Comparison of ENCODE assay signal across 13 cellular contexts in the genomic region with DNA sequence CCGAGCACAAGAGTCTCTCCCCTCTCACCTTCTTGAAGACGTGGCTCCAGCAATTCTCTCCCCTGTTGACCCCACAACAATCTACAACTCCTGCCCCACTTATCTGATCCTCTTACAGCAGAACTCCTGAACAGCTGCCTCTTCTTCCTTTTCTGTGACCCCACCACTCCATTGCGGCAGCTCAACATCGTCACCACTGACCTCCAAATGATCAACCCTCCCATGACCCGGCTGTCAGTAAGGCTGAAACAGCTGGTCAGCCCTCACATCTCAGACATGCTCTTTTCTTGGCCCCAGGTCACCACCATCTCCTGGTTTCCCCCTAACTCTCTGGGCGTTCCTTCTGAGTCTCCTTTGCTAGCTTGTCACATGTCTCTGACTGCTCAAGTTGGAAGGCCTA. TPM values are rescaled to one million over a fixed set of nuclear protein-coding genes. Genes with fewer than 3 reads are reported as not detected.
DNase-seq lines count a peak whose midpoint lies in the region; ATAC-seq, FAIRE-seq and TF ChIP-seq lines count a peak whose summit lies in the region.
"Had no signal": no experiment of that assay in that cellular context is flagged by ENCODE, and none has a peak within 500 bp of the region (broad histone marks: within the 10 kb centered on the region; RNA-seq: fewer than 3 reads in every experiment).

No MANE protein-coding gene starts in this region.

- no peaks in the 10 kb centered on the region; a peak in 1 of 5 replicates for H3K27me3 ChIP-seq in HepG2 (ENCODE audit: control insufficient read depth in 1 of 2, insufficient read depth in 2 of 2, low read length in 2 of 2)
- no peaks in the 10 kb centered on the region for H3K27me3 ChIP-seq in right lobe of liver
- no peaks in the 10 kb centered on the region for H3K27me3 ChIP-seq in astrocyte (ENCODE audit: insufficient read depth, low read length)
- H3K27me3 ChIP-seq in uterus: no peaks in the 10 kb centered on the region
- H3K27me3 ChIP-seq: adrenal gland had no signal

- H3K9ac ChIP-seq in HepG2 (ENCODE audit: insufficient read depth, low read depth, low read length) (peak overlapping the region; percentile 17; the same call in 1 of the 2 replicates), astrocyte (ENCODE audit: low read length) (no peak overlapping the region)

- H3K9me3 ChIP-seq in HepG2 (ENCODE audit: low read length): no peaks in the 10 kb centered on the region
- H3K9me3 ChIP-seq in right lobe of liver: no peaks in the 10 kb centered on the region
- no peaks in the 10 kb centered on the region for H3K9me3 ChIP-seq in astrocyte (ENCODE audit: insufficient read depth, low read depth, low read length)
- H3K9me3 ChIP-seq in uterus: no peaks in the 10 kb centered on the region
- H3K9me3 ChIP-seq: adrenal gland, Caco-2 had no signal

- H3K27ac Mint-ChIP-seq in astrocyte (ENCODE audit: unreplicated experiment): no peak overlapping the region
- H3K27ac Mint-ChIP-seq in stimulated activated naive B cell treated with anti-CD40 and anti-IgM and Interleukin-4, amounts not matched to agents 10 μg/mL and 1 μg/mL and 100 μg/mL, for 72 hours: peak overlapping the region; percentile 32

- H4K20me1 ChIP-seq in HepG2 (ENCODE audit: insufficient read depth, low read length) (no peaks in the 10 kb centered on the region), astrocyte (ENCODE audit: insufficient read depth, low read length) (no peaks in the 10 kb centered on the region)

- TF ChIP-seq POLR2A in HepG2 (IDR thresholded peaks at IDR 0.05; ENCODE audit: insufficient read depth in 1 of 2, low read depth in 2 of 2, low read length in 2 of 2): no peak
- TF ChIP-seq POLR2A in right lobe of liver (IDR thresholded peaks at IDR 0.05): no peak
- no peak for TF ChIP-seq POLR2A in uterus (IDR thresholded peaks at IDR 0.05)

- H3K79me2 ChIP-seq in HepG2 (ENCODE audit: insufficient read depth, low read length) (peaks cover 32% of the 10 kb centered on the region), astrocyte (ENCODE audit: insufficient read depth, low read length) (peaks cover 19% of the 10 kb centered on the region)

- POLR2A ChIA-PET in HepG2 (lab: Yijun Ruan, JAX): interaction anchor here (0.5 kb wide), 1 partner anchor 32 kb away, joined by 3 read pairs; a partner anchor contains a TSS

- FAIRE-seq in HepG2 (lab: Jason Lieb, UNC): no peak
- FAIRE-seq in astrocyte (lab: Jason Lieb, UNC): no peak

- BruUV-seq in HepG2 (replicated peaks; lab: Mats Ljungman, UMichigan): no TSS peak

- H3K27ac ChIP-seq in HepG2 (ENCODE audit: extremely low read length, insufficient read depth, low read length) (no peak overlapping the region), right lobe of liver (no peak overlapping the region), astrocyte (ENCODE audit: low read depth, low read length) (no peak overlapping the region), uterus (no peak overlapping the region)
- H3K27ac ChIP-seq: adrenal gland, SK-N-MC had no signal

- in situ Hi-C loops in HepG2 (cut with HindIII; ENCODE audit: extremely low pct_ligation_motif_present, low pct_unique_long_range_greater_than_20kb): no loop called here

- no peaks in the 10 kb centered on the region for H3K9me3 Mint-ChIP-seq in astrocyte (ENCODE audit: unreplicated experiment)
- H3K9me3 Mint-ChIP-seq in stimulated activated naive B cell treated with anti-CD40 and anti-IgM and Interleukin-4, amounts not matched to agents 10 μg/mL and 1 μg/mL and 100 μg/mL, for 72 hours: no peaks in the 10 kb centered on the region

- TF ChIP-seq CTCF in HepG2 (CRISPR knock-in tag; IDR thresholded peaks at IDR 0.05) (no peak), right lobe of liver (IDR thresholded peaks at IDR 0.05) (no peak), astrocyte (IDR thresholded peaks at IDR 0.05; ENCODE audit: insufficient read depth, low read depth, low read length) (no peak), uterus (IDR thresholded peaks at IDR 0.05) (no peak)

- intact Hi-C loops in HepG2 (cut with micrococcal nuclease; ENCODE audit: unreplicated experiment): no loop called here
- intact Hi-C loops in right lobe of liver (cut with DNase I): no loop called here
- intact Hi-C loops in uterus (cut with DNase I; ENCODE audit: low total_unique reads): no loop called here

- TF ChIP-seq RAD21 in HepG2 (CRISPR knock-in tag; IDR thresholded peaks at IDR 0.05): no peak

- no peak overlapping the region for H3K4me3 ChIP-seq in HepG2 (replicated peaks in 1 of 3; ENCODE audit: insufficient read depth in 1 of 3, low read depth in 2 of 3, low read length in 3 of 3)
- H3K4me3 ChIP-seq in right lobe of liver: no peak overlapping the region
- H3K4me3 ChIP-seq in astrocyte (ENCODE audit: insufficient read depth, low read depth, low read length): no peak overlapping the region
- no peak overlapping the region for H3K4me3 ChIP-seq in uterus
- H3K4me3 ChIP-seq: adrenal gland had no signal

- H3K36me3 ChIP-seq in HepG2 (replicated peaks in 1 of 2; ENCODE audit: control insufficient read depth in 1 of 2, insufficient read depth in 2 of 2, low read length in 2 of 2): peaks cover 11 to 18% of the 10 kb centered on the region in 2 experiments; a peak in 4 of 5 replicates
- H3K36me3 ChIP-seq in right lobe of liver: peaks cover 0 to 15% (median under 1%) of the 10 kb centered on the region in 4 donors
- peaks cover under 1% of the 10 kb centered on the region for H3K36me3 ChIP-seq in astrocyte (ENCODE audit: insufficient read depth, low read length)
- no peaks in the 10 kb centered on the region for H3K36me3 ChIP-seq in uterus

- peak overlapping the region; percentile 56 for H3K4me3 Mint-ChIP-seq in astrocyte (ENCODE audit: unreplicated experiment)
- H3K4me3 Mint-ChIP-seq in stimulated activated naive B cell treated with anti-CD40 and anti-IgM and Interleukin-4, amounts not matched to agents 10 μg/mL and 1 μg/mL and 100 μg/mL, for 72 hours: peak overlapping the region; percentile 34 to 58

- peaks cover 14% of the 10 kb centered on the region for H3K4me1 Mint-ChIP-seq in astrocyte (ENCODE audit: low read depth, unreplicated experiment)
- H3K4me1 Mint-ChIP-seq in stimulated activated naive B cell treated with anti-CD40 and anti-IgM and Interleukin-4, amounts not matched to agents 10 μg/mL and 1 μg/mL and 100 μg/mL, for 72 hours: peaks cover 23 to 48% of the 10 kb centered on the region in 2 donors

- peaks cover 8% of the 10 kb centered on the region for H3K36me3 Mint-ChIP-seq in astrocyte (ENCODE audit: low read depth, unreplicated experiment)
- peaks cover 11 to 27% of the 10 kb centered on the region in 2 donors for H3K36me3 Mint-ChIP-seq in stimulated activated naive B cell treated with anti-CD40 and anti-IgM and Interleukin-4, amounts not matched to agents 10 μg/mL and 1 μg/mL and 100 μg/mL, for 72 hours

- CTCF ChIA-PET in HepG2 (lab: Yijun Ruan, JAX; ENCODE audit: low intra/inter-chr PET ratio, low total read pairs): no interaction called here

- no peak overlapping the region for H2AFZ ChIP-seq in HepG2 (ENCODE audit: low read length)
- no peak overlapping the region for H2AFZ ChIP-seq in astrocyte (ENCODE audit: low read depth, low read length)

- H3K27me3 Mint-ChIP-seq in astrocyte (ENCODE audit: low read depth, unreplicated experiment): no peaks in the 10 kb centered on the region
- no peaks in the 10 kb centered on the region for H3K27me3 Mint-ChIP-seq in stimulated activated naive B cell treated with anti-CD40 and anti-IgM and Interleukin-4, amounts not matched to agents 10 μg/mL and 1 μg/mL and 100 μg/mL, for 72 hours

- H3K4me2 ChIP-seq in HepG2 (ENCODE audit: low read depth, low read length): peak overlapping the region; percentile 86; the same call in 1 of the 2 replicates
- no peak overlapping the region for H3K4me2 ChIP-seq in astrocyte (ENCODE audit: low read length)

- TF ChIP-seq EP300 in HepG2 (IDR thresholded peaks at IDR 0.05; ENCODE audit: low read depth in 2 of 2, low read length in 2 of 2): no peak
- no peak for TF ChIP-seq EP300 in HepG2 (CRISPR knock-in tag; IDR thresholded peaks at IDR 0.05; ENCODE audit: borderline replicate concordance)

- 77% methylated on average over 6 of the region's 6 CpGs for WGBS in HepG2 (ENCODE audit: low lambda C conversion rate)
- 66% methylated on average over 5 of the region's 6 CpGs for WGBS in right lobe of liver (ENCODE audit: insufficient coverage, low coverage, low lambda C conversion rate, missing lambda C conversion rate)

- no peak for ATAC-seq in HepG2
- ATAC-seq in right lobe of liver: no peak
- ATAC-seq in stimulated activated naive B cell treated with anti-CD40 and anti-IgM and Interleukin-4, amounts not matched to agents 10 μg/mL and 1 μg/mL and 100 μg/mL, for 72 hours (replicated peaks): no peak
- no peak for ATAC-seq in GM18858 (IDR thresholded peaks at IDR 0.05; ENCODE audit: unreplicated experiment)

- peaks cover 30% of the 10 kb centered on the region for H3K4me1 ChIP-seq in HepG2 (ENCODE audit: insufficient read depth, low read length)
- H3K4me1 ChIP-seq in right lobe of liver: peaks cover 0 to 21% (median 4%) of the 10 kb centered on the region in 4 donors
- peaks cover 15% of the 10 kb centered on the region for H3K4me1 ChIP-seq in astrocyte (ENCODE audit: insufficient read depth, low read length)
- H3K4me1 ChIP-seq in uterus: peaks cover 0 to 6% of the 10 kb centered on the region in 2 donors

- no peak for DNase-seq in HepG2 (ENCODE audit: low spot score)
- DNase-seq in right lobe of liver: no peak
- peak; percentile 43 for DNase-seq in MV-4-11 (lab: John Stamatoyannopoulos, UW)
- DNase-seq in astrocyte (ENCODE audit: low read depth): no peak
- no peak for DNase-seq in stimulated activated naive B cell treated with anti-CD40 and anti-IgM and Interleukin-4, amounts not matched to agents 10 μg/mL and 1 μg/mL and 100 μg/mL, for 72 hours
- DNase-seq in Ammon's horn (ENCODE audit: low spot score): no peak
- no peak for DNase-seq in uterus
- DNase-seq: adrenal gland; Caco-2; mesenchymal stem cell; stimulated activated CD4-positive, alpha-beta T cell treated with anti-CD3 and anti-CD28 coated beads, Interleukin-2, amount 100 ng/mL, for 24 hours had no signal

RNA-seq across cellular contexts. Expression of a gene that starts 1.8 kb away (rescaled TPM):
- 23.6 and 24.1 TPM in 2 replicates for total RNA-seq in HepG2 (2016; rRNA removed; fragmentation: Illumina TruSeq; extraction: Trizol)
- total RNA-seq in HepG2 (2016; cell fraction: cytosol; rRNA removed; fragmentation: Illumina TruSeq; extraction: Trizol; ENCODE audit: low read depth): 7.1 TPM in 2 replicates
- total RNA-seq in HepG2 (2016; cell fraction: insoluble cytoplasmic fraction; rRNA removed; fragmentation: Illumina TruSeq; extraction: Trizol): 22.9 and 25.3 TPM in 2 replicates
- 5.9 and 7.1 TPM in 2 replicates for total RNA-seq in HepG2 (2016; cell fraction: membrane; rRNA removed; fragmentation: Illumina TruSeq; extraction: Trizol)
- 11.1 and 12.5 TPM in 2 replicates for total RNA-seq in HepG2 (2016; cell fraction: nucleus; rRNA removed; fragmentation: Illumina TruSeq; extraction: Trizol)
- polyA plus RNA-seq in HepG2 (2011; rRNA removed): 26.5 and 31.5 TPM in 2 replicates
- polyA plus RNA-seq in HepG2 (2011; cell fraction: cytosol; rRNA removed): 28.1 and 37.8 TPM in 2 replicates
- 19.3 and 20.0 TPM in 2 replicates for polyA plus RNA-seq in HepG2 (2011; cell fraction: nucleus; rRNA removed)
- polyA plus RNA-seq in HepG2 (2012): 19.0 and 33.9 TPM in 2 replicates
- polyA plus RNA-seq in HepG2 (2016; cell fraction: cytosol; fragmentation: Illumina TruSeq; extraction: Trizol; ENCODE audit: low read depth): 4.5 and 5.0 TPM in 2 replicates
- polyA plus RNA-seq in HepG2 (2016; cell fraction: insoluble cytoplasmic fraction; fragmentation: Illumina TruSeq; extraction: Trizol; ENCODE audit: low read depth): 23.1 and 25.5 TPM in 2 replicates
- 3.8 and 5.4 TPM in 2 replicates for polyA plus RNA-seq in HepG2 (2016; cell fraction: membrane; fragmentation: Illumina TruSeq; extraction: Trizol; ENCODE audit: low read depth)
- 17.4 and 17.8 TPM in 2 replicates for polyA plus RNA-seq in HepG2 (2016; cell fraction: nucleus; fragmentation: Illumina TruSeq; extraction: Trizol; ENCODE audit: insufficient read depth, low read depth)
- polyA minus RNA-seq in HepG2 (2011; rRNA and poly(A)+ RNA removed; ENCODE audit: low replicate concordance): 18.9 and 21.9 TPM in 2 replicates
- 11.7 and 13.1 TPM in 2 replicates for polyA minus RNA-seq in HepG2 (2011; cell fraction: cytosol; rRNA and poly(A)+ RNA removed)
- polyA minus RNA-seq in HepG2 (2011; cell fraction: nucleus; rRNA and poly(A)+ RNA removed): 7.5 and 9.0 TPM in 2 replicates
- total RNA-seq in right lobe of liver: 10 to 100 TPM in 5 of 6 experiments, 1 to 10 TPM in 1; 6.1 to 26.6 (median 14.1) TPM
- total RNA-seq in astrocyte: 18.3 and 19.8 TPM in 2 replicates
- total RNA-seq in uterus: 10 to 100 TPM in 1 of 4 donors, 1 to 10 TPM in 3; 1.5 to 11.4 (median 4.5) TPM

RNA-seq across cellular contexts. Expression of a gene that starts 2.3 kb away (rescaled TPM):
- 9.7 and 11.8 TPM in 2 replicates for total RNA-seq in HepG2 (2016; rRNA removed; fragmentation: Illumina TruSeq; extraction: Trizol)
- total RNA-seq in HepG2 (2016; cell fraction: cytosol; rRNA removed; fragmentation: Illumina TruSeq; extraction: Trizol; ENCODE audit: low read depth): 1.5 TPM in 2 replicates
- 6.9 and 10.5 TPM in 2 replicates for total RNA-seq in HepG2 (2016; cell fraction: insoluble cytoplasmic fraction; rRNA removed; fragmentation: Illumina TruSeq; extraction: Trizol)
- 3.3 and 4.5 TPM in 2 replicates for total RNA-seq in HepG2 (2016; cell fraction: membrane; rRNA removed; fragmentation: Illumina TruSeq; extraction: Trizol)
- total RNA-seq in HepG2 (2016; cell fraction: nucleus; rRNA removed; fragmentation: Illumina TruSeq; extraction: Trizol): 6.1 and 7.1 TPM in 2 replicates
- 31.3 and 31.5 TPM in 2 replicates for polyA plus RNA-seq in HepG2 (2011; rRNA removed)
- polyA plus RNA-seq in HepG2 (2011; cell fraction: cytosol; rRNA removed): 20.9 and 32.3 TPM in 2 replicates
- polyA plus RNA-seq in HepG2 (2011; cell fraction: nucleus; rRNA removed): 30.6 and 39.7 TPM in 2 replicates
- polyA plus RNA-seq in HepG2 (2012): 10.5 and 13.8 TPM in 2 replicates
- polyA plus RNA-seq in HepG2 (2016; cell fraction: cytosol; fragmentation: Illumina TruSeq; extraction: Trizol; ENCODE audit: low read depth): 1.6 and 2.5 TPM in 2 replicates
- polyA plus RNA-seq in HepG2 (2016; cell fraction: insoluble cytoplasmic fraction; fragmentation: Illumina TruSeq; extraction: Trizol; ENCODE audit: low read depth): 5.8 and 6.3 TPM in 2 replicates
- 2.1 and 3.5 TPM in 2 replicates for polyA plus RNA-seq in HepG2 (2016; cell fraction: membrane; fragmentation: Illumina TruSeq; extraction: Trizol; ENCODE audit: low read depth)
- 3.7 and 7.6 TPM in 2 replicates for polyA plus RNA-seq in HepG2 (2016; cell fraction: nucleus; fragmentation: Illumina TruSeq; extraction: Trizol; ENCODE audit: insufficient read depth, low read depth)
- 19.1 and 44.4 TPM in 2 replicates for polyA minus RNA-seq in HepG2 (2011; rRNA and poly(A)+ RNA removed; ENCODE audit: low replicate concordance)
- 23.0 and 29.5 TPM in 2 replicates for polyA minus RNA-seq in HepG2 (2011; cell fraction: cytosol; rRNA and poly(A)+ RNA removed)
- 11.6 and 11.8 TPM in 2 replicates for polyA minus RNA-seq in HepG2 (2011; cell fraction: nucleus; rRNA and poly(A)+ RNA removed)
- total RNA-seq in right lobe of liver: 10 to 100 TPM; 32.1 to 68.7 (median 48.9) TPM
- total RNA-seq in astrocyte: 9.2 and 9.8 TPM in 2 replicates
- total RNA-seq in uterus: 10 to 100 TPM; 18.2 to 36.7 (median 21.6) TPM

RNA-seq across cellular contexts. Expression of a gene that starts 19.0 kb away (rescaled TPM):
- total RNA-seq in HepG2 (2016; rRNA removed; fragmentation: Illumina TruSeq; extraction: Trizol) (6.3 and 8.4 TPM in 2 replicates), right lobe of liver (1 to 10 TPM; 1.8 to 4.1 (median 3.0) TPM), astrocyte (7.4 and 8.9 TPM in 2 replicates), uterus (10 to 100 TPM in 2 of 4 donors, 1 to 10 TPM in 2; 7.1 to 28.1 (median 10.9) TPM)
- 4.9 and 6.5 TPM in 2 replicates for total RNA-seq in HepG2 (2016; cell fraction: cytosol; rRNA removed; fragmentation: Illumina TruSeq; extraction: Trizol; ENCODE audit: low read depth)
- total RNA-seq in HepG2 (2016; cell fraction: insoluble cytoplasmic fraction; rRNA removed; fragmentation: Illumina TruSeq; extraction: Trizol): 6.2 and 7.3 TPM in 2 replicates
- total RNA-seq in HepG2 (2016; cell fraction: membrane; rRNA removed; fragmentation: Illumina TruSeq; extraction: Trizol): 3.9 and 4.6 TPM in 2 replicates
- 3.4 and 6.0 TPM in 2 replicates for total RNA-seq in HepG2 (2016; cell fraction: nucleus; rRNA removed; fragmentation: Illumina TruSeq; extraction: Trizol)
- polyA plus RNA-seq in HepG2 (2011; rRNA removed): 10.3 and 11.2 TPM in 2 replicates
- polyA plus RNA-seq in HepG2 (2011; cell fraction: cytosol; rRNA removed): 8.3 and 10.4 TPM in 2 replicates
- polyA plus RNA-seq in HepG2 (2011; cell fraction: nucleus; rRNA removed): 23.1 and 25.5 TPM in 2 replicates
- polyA plus RNA-seq in HepG2 (2012): 7.9 and 10.2 TPM in 2 replicates
- 4.9 and 5.8 TPM in 2 replicates for polyA plus RNA-seq in HepG2 (2016; cell fraction: cytosol; fragmentation: Illumina TruSeq; extraction: Trizol; ENCODE audit: low read depth)
- 5.7 and 7.2 TPM in 2 replicates for polyA plus RNA-seq in HepG2 (2016; cell fraction: insoluble cytoplasmic fraction; fragmentation: Illumina TruSeq; extraction: Trizol; ENCODE audit: low read depth)
- polyA plus RNA-seq in HepG2 (2016; cell fraction: membrane; fragmentation: Illumina TruSeq; extraction: Trizol; ENCODE audit: low read depth): 4.2 and 4.9 TPM in 2 replicates
- polyA plus RNA-seq in HepG2 (2016; cell fraction: nucleus; fragmentation: Illumina TruSeq; extraction: Trizol; ENCODE audit: insufficient read depth, low read depth): 9.5 and 11.5 TPM in 2 replicates
- 2.0 and 33.3 TPM in 2 replicates for polyA minus RNA-seq in HepG2 (2011; rRNA and poly(A)+ RNA removed; ENCODE audit: low replicate concordance)
- polyA minus RNA-seq in HepG2 (2011; cell fraction: cytosol; rRNA and poly(A)+ RNA removed): 4.9 and 7.2 TPM in 2 replicates
- polyA minus RNA-seq in HepG2 (2011; cell fraction: nucleus; rRNA and poly(A)+ RNA removed): 12.7 and 17.7 TPM in 2 replicates

RNA-seq across cellular contexts. Expression of a gene that starts 31.4 kb away (rescaled TPM):
- 4.4 and 5.3 TPM in 2 replicates for total RNA-seq in HepG2 (2016; rRNA removed; fragmentation: Illumina TruSeq; extraction: Trizol)
- 1.6 and 2.5 TPM in 2 replicates for total RNA-seq in HepG2 (2016; cell fraction: cytosol; rRNA removed; fragmentation: Illumina TruSeq; extraction: Trizol; ENCODE audit: low read depth)
- 4.5 and 4.8 TPM in 2 replicates for total RNA-seq in HepG2 (2016; cell fraction: insoluble cytoplasmic fraction; rRNA removed; fragmentation: Illumina TruSeq; extraction: Trizol)
- 3.0 and 4.0 TPM in 2 replicates for total RNA-seq in HepG2 (2016; cell fraction: membrane; rRNA removed; fragmentation: Illumina TruSeq; extraction: Trizol)
- 2.3 and 2.6 TPM in 2 replicates for total RNA-seq in HepG2 (2016; cell fraction: nucleus; rRNA removed; fragmentation: Illumina TruSeq; extraction: Trizol)
- 2.9 and 3.1 TPM in 2 replicates for polyA plus RNA-seq in HepG2 (2011; rRNA removed)
- 2.1 and 3.5 TPM in 2 replicates for polyA plus RNA-seq in HepG2 (2011; cell fraction: cytosol; rRNA removed)
- polyA plus RNA-seq in HepG2 (2011; cell fraction: nucleus; rRNA removed): 2.3 and 2.4 TPM in 2 replicates
- polyA plus RNA-seq in HepG2 (2012): 1.1 and 1.5 TPM in 2 replicates
- 1.9 TPM in 2 replicates for polyA plus RNA-seq in HepG2 (2016; cell fraction: cytosol; fragmentation: Illumina TruSeq; extraction: Trizol; ENCODE audit: low read depth)
- polyA plus RNA-seq in HepG2 (2016; cell fraction: insoluble cytoplasmic fraction; fragmentation: Illumina TruSeq; extraction: Trizol; ENCODE audit: low read depth): 3.4 and 4.7 TPM in 2 replicates
- 2.7 and 3.1 TPM in 2 replicates for polyA plus RNA-seq in HepG2 (2016; cell fraction: membrane; fragmentation: Illumina TruSeq; extraction: Trizol; ENCODE audit: low read depth)
- 3.4 and 5.8 TPM in 2 replicates for polyA plus RNA-seq in HepG2 (2016; cell fraction: nucleus; fragmentation: Illumina TruSeq; extraction: Trizol; ENCODE audit: insufficient read depth, low read depth)
- polyA minus RNA-seq in HepG2 (2011; rRNA and poly(A)+ RNA removed; ENCODE audit: low replicate concordance): 2.0 and 4.3 TPM in 2 replicates
- 1.2 and 1.5 TPM in 2 replicates for polyA minus RNA-seq in HepG2 (2011; cell fraction: cytosol; rRNA and poly(A)+ RNA removed)
- polyA minus RNA-seq in HepG2 (2011; cell fraction: nucleus; rRNA and poly(A)+ RNA removed): 0.90 and 2.5 TPM in 2 replicates
- total RNA-seq in right lobe of liver: 1 to 10 TPM; 1.7 to 4.4 (median 2.6) TPM
- total RNA-seq in astrocyte: 5.5 and 5.9 TPM in 2 replicates
- 1 to 10 TPM in 2 of 4 donors, under 1 TPM in 1, not detected in 1; 0.29 to 6.2 (median 3.5) TPM for total RNA-seq in uterus

RNA-seq across cellular contexts. Expression of a gene that starts 31.8 kb away (rescaled TPM):
- total RNA-seq in HepG2 (2016; rRNA removed; fragmentation: Illumina TruSeq; extraction: Trizol): 1.9 and 2.3 TPM in 2 replicates
- 0.26 and 0.71 TPM in 2 replicates for total RNA-seq in HepG2 (2016; cell fraction: cytosol; rRNA removed; fragmentation: Illumina TruSeq; extraction: Trizol; ENCODE audit: low read depth)
- total RNA-seq in HepG2 (2016; cell fraction: insoluble cytoplasmic fraction; rRNA removed; fragmentation: Illumina TruSeq; extraction: Trizol): 1.4 and 1.9 TPM in 2 replicates
- total RNA-seq in HepG2 (2016; cell fraction: membrane; rRNA removed; fragmentation: Illumina TruSeq; extraction: Trizol): 0.90 and 1.1 TPM in 2 replicates
- 2.1 and 3.1 TPM in 2 replicates for total RNA-seq in HepG2 (2016; cell fraction: nucleus; rRNA removed; fragmentation: Illumina TruSeq; extraction: Trizol)
- polyA plus RNA-seq in HepG2 (2011; rRNA removed): 0.26 and 0.44 TPM in 2 replicates
- 0.40 and 0.48 TPM in 2 replicates for polyA plus RNA-seq in HepG2 (2011; cell fraction: cytosol; rRNA removed)
- 0.54 and 1.00 TPM in 2 replicates for polyA plus RNA-seq in HepG2 (2011; cell fraction: nucleus; rRNA removed)
- 0.35 and 1.1 TPM in 2 replicates for polyA plus RNA-seq in HepG2 (2012)
- 0.43 and 0.69 TPM in 2 replicates for polyA plus RNA-seq in HepG2 (2016; cell fraction: cytosol; fragmentation: Illumina TruSeq; extraction: Trizol; ENCODE audit: low read depth)
- 0.58 and 1.1 TPM in 2 replicates for polyA plus RNA-seq in HepG2 (2016; cell fraction: insoluble cytoplasmic fraction; fragmentation: Illumina TruSeq; extraction: Trizol; ENCODE audit: low read depth)
- polyA plus RNA-seq in HepG2 (2016; cell fraction: membrane; fragmentation: Illumina TruSeq; extraction: Trizol; ENCODE audit: low read depth): 0.34 and 0.42 TPM in 2 replicates
- polyA plus RNA-seq in HepG2 (2016; cell fraction: nucleus; fragmentation: Illumina TruSeq; extraction: Trizol; ENCODE audit: insufficient read depth, low read depth): 2.2 and 3.1 TPM in 2 replicates
- 1.3 TPM in 1 of 2 replicates, not detected in the other for polyA minus RNA-seq in HepG2 (2011; rRNA and poly(A)+ RNA removed; ENCODE audit: low replicate concordance)
- polyA minus RNA-seq in HepG2 (2011; cell fraction: cytosol; rRNA and poly(A)+ RNA removed): 1.1 TPM in 1 of 2 replicates, not detected in the other
- 0.50 and 0.52 TPM in 2 replicates for polyA minus RNA-seq in HepG2 (2011; cell fraction: nucleus; rRNA and poly(A)+ RNA removed)
- 1 to 10 TPM in 1 of 6 experiments, under 1 TPM in 5; 0.50 to 1.2 (median 0.63) TPM for total RNA-seq in right lobe of liver
- 2.5 and 3.0 TPM in 2 replicates for total RNA-seq in astrocyte
- 10 to 100 TPM in 1 of 4 donors, 1 to 10 TPM in 1, under 1 TPM in 1, not detected in 1; 0.83 to 14.1 (median 3.4) TPM for total RNA-seq in uterus
